Comparison of ENCODE assay signal across 9 cellular contexts in the genomic region with DNA sequence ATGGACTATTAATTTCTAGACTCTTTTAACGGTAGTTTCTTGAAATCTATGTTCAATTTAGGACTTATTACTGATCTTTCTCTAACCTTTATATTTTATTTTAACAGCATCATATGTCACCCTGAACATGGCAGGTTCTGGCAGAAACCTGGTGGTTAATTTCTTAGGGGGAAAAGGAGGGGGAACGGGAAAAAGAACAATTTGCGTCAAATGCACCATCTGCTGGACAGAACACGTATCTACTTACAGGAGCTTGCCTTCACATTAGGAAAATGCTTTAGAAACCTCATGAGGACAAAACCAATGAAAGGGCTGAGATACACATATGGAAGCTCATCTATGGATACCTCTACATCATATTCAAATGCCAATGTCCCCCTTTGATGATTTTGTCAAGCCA.
A peak's percentile ranks its signal among the peaks of the same experiment; 100 is the strongest.
DNase-seq lines count a peak whose midpoint lies in the region; ATAC-seq, FAIRE-seq and TF ChIP-seq lines count a peak whose summit lies in the region.
"Had no signal": no experiment of that assay in that cellular context is flagged by ENCODE, and none has a peak within 500 bp of the region (broad histone marks: within the 10 kb centered on the region; RNA-seq: fewer than 3 reads in every experiment).

No MANE protein-coding gene starts in this region.

- ATAC-seq in GM21737 (IDR thresholded peaks at IDR 0.05; ENCODE audit: unreplicated experiment): no peak

- no peak overlapping the region for H2AK5ac ChIP-seq in mesendoderm (ENCODE audit: low read length)

- H3K4me2 ChIP-seq in astrocyte (ENCODE audit: low read length) (no peak overlapping the region), mesendoderm (ENCODE audit: low read length) (no peak overlapping the region)
- H3K4me2 ChIP-seq: BLaER1 treated with 17β-estradiol and CSF1 and Interleukin-3, amounts not matched to agents 10 nM and 100 nM had no signal

- no peak overlapping the region for H4K8ac ChIP-seq in mesendoderm (ENCODE audit: low read depth, low read length)

- no peak overlapping the region for H2BK120ac ChIP-seq in mesendoderm (ENCODE audit: low read depth, low read length)

- no peak overlapping the region for H2AFZ ChIP-seq in astrocyte (ENCODE audit: low read depth, low read length)

- H3K27me3 Mint-ChIP-seq in astrocyte (ENCODE audit: low read depth, unreplicated experiment): no peaks in the 10 kb centered on the region
- H3K27me3 Mint-ChIP-seq in activated naive CD8-positive, alpha-beta T cell treated with anti-CD3 and anti-CD28 coated beads for 36 hours: peaks cover 5% of the 10 kb centered on the region
- peaks cover 9% of the 10 kb centered on the region for H3K27me3 Mint-ChIP-seq in activated CD4-positive, alpha-beta memory T cell treated with anti-CD3 and anti-CD28 coated beads, Interleukin-2, amount 10 ng/mL, durations not matched to agents 7 days and 5 days

- CTCF ChIA-PET in activated CD4-positive, alpha-beta memory T cell treated with anti-CD3 and anti-CD28 coated beads, Interleukin-2, amount 10 ng/mL, durations not matched to agents 7 days and 5 days (lab: Charles Lee): interaction anchor here (1.3 kb wide), 1 partner anchor 10 kb away, joined by 3 read pairs; no protein-coding TSS in a partner anchor

- no peak overlapping the region for H3K9ac ChIP-seq in astrocyte (ENCODE audit: low read length)
- H3K9ac ChIP-seq in mesendoderm (ENCODE audit: low read length): no peak overlapping the region
- H3K9ac ChIP-seq: BLaER1 treated with 17β-estradiol and CSF1 and Interleukin-3, amounts not matched to agents 10 nM and 100 nM had no signal

- H3K4me1 Mint-ChIP-seq in astrocyte (ENCODE audit: low read depth, unreplicated experiment): no peaks in the 10 kb centered on the region
- no peaks in the 10 kb centered on the region for H3K4me1 Mint-ChIP-seq in activated naive CD8-positive, alpha-beta T cell treated with anti-CD3 and anti-CD28 coated beads for 36 hours
- H3K4me1 Mint-ChIP-seq in activated CD4-positive, alpha-beta memory T cell treated with anti-CD3 and anti-CD28 coated beads, Interleukin-2, amount 10 ng/mL, durations not matched to agents 7 days and 5 days: no peaks in the 10 kb centered on the region

- H3K4me3 Mint-ChIP-seq in astrocyte (ENCODE audit: unreplicated experiment): no peak overlapping the region
- H3K4me3 Mint-ChIP-seq in activated naive CD8-positive, alpha-beta T cell treated with anti-CD3 and anti-CD28 coated beads for 36 hours: no peak overlapping the region
- H3K4me3 Mint-ChIP-seq in activated CD4-positive, alpha-beta memory T cell treated with anti-CD3 and anti-CD28 coated beads, Interleukin-2, amount 10 ng/mL, durations not matched to agents 7 days and 5 days: no peak overlapping the region

- POLR2A ChIA-PET in activated CD4-positive, alpha-beta memory T cell treated with anti-CD3 and anti-CD28 coated beads, Interleukin-2, amount 10 ng/mL, durations not matched to agents 7 days and 5 days (lab: Charles Lee): no interaction called here

- H3K23ac ChIP-seq in mesendoderm (ENCODE audit: low read length): no peak overlapping the region

- H2BK5ac ChIP-seq in mesendoderm (ENCODE audit: low read length): no peak overlapping the region

- H3K27me3 ChIP-seq in astrocyte (ENCODE audit: insufficient read depth, low read length) (no peaks in the 10 kb centered on the region), mesendoderm (ENCODE audit: insufficient read depth, low read length, poor library complexity) (no peaks in the 10 kb centered on the region)
- H3K27me3 ChIP-seq: BLaER1 treated with 17β-estradiol and CSF1 and Interleukin-3, amounts not matched to agents 10 nM and 100 nM had no signal

- H3K4ac ChIP-seq in mesendoderm (ENCODE audit: low read depth, low read length): no peak overlapping the region

- H4K20me1 ChIP-seq in astrocyte (ENCODE audit: insufficient read depth, low read length): no peaks in the 10 kb centered on the region
- H4K20me1 ChIP-seq: BLaER1 treated with 17β-estradiol and CSF1 and Interleukin-3, amounts not matched to agents 10 nM and 100 nM had no signal

- no peak for FAIRE-seq in astrocyte (lab: Jason Lieb, UNC)

- H3K4me1 ChIP-seq in astrocyte (ENCODE audit: insufficient read depth, low read length) (no peaks in the 10 kb centered on the region), mesendoderm (ENCODE audit: control insufficient read depth, low read depth, low read length) (no peaks in the 10 kb centered on the region)
- H3K4me1 ChIP-seq: BLaER1 treated with 17β-estradiol and CSF1 and Interleukin-3, amounts not matched to agents 10 nM and 100 nM had no signal

- TF ChIP-seq CTCF in astrocyte (IDR thresholded peaks at IDR 0.05; ENCODE audit: insufficient read depth, low read depth, low read length): peak; percentile 24

- no peak overlapping the region for H2BK15ac ChIP-seq in mesendoderm (replicated peaks; ENCODE audit: low read depth)

- peak; percentile 23 for DNase-seq in NCI-H345 (lab: John Stamatoyannopoulos, UW)
- DNase-seq in NCI-H345 treated with DMSO at 0.1 percent for 48 hours (lab: John Stamatoyannopoulos, UW; ENCODE audit: unreplicated experiment): no peak
- DNase-seq in MV-4-11 (lab: John Stamatoyannopoulos, UW): peak; percentile 4
- no peak for DNase-seq in astrocyte (ENCODE audit: low read depth)
- DNase-seq in mesendoderm: peak; percentile 60
- no peak for DNase-seq in activated naive CD8-positive, alpha-beta T cell treated with anti-CD3 and anti-CD28 coated beads for 36 hours
- DNase-seq in activated CD4-positive, alpha-beta memory T cell treated with anti-CD3 and anti-CD28 coated beads, Interleukin-2, amount 10 ng/mL, durations not matched to agents 7 days and 5 days: no peak

- no peak overlapping the region for H4K5ac ChIP-seq in mesendoderm (ENCODE audit: low read length)

- no peaks in the 10 kb centered on the region for H3K9me3 Mint-ChIP-seq in astrocyte (ENCODE audit: unreplicated experiment)
- no peaks in the 10 kb centered on the region for H3K9me3 Mint-ChIP-seq in activated naive CD8-positive, alpha-beta T cell treated with anti-CD3 and anti-CD28 coated beads for 36 hours
- H3K9me3 Mint-ChIP-seq in activated CD4-positive, alpha-beta memory T cell treated with anti-CD3 and anti-CD28 coated beads, Interleukin-2, amount 10 ng/mL, durations not matched to agents 7 days and 5 days: no peaks in the 10 kb centered on the region

- no peak overlapping the region for H3K27ac ChIP-seq in astrocyte (ENCODE audit: low read depth, low read length)
- no peak overlapping the region for H3K27ac ChIP-seq in mesendoderm (ENCODE audit: low read depth, low read length)
- H3K27ac ChIP-seq: BLaER1 treated with 17β-estradiol and CSF1 and Interleukin-3, amounts not matched to agents 10 nM and 100 nM had no signal

- no peak overlapping the region for H3K56ac ChIP-seq in mesendoderm (ENCODE audit: low read length)

- no peaks in the 10 kb centered on the region for H3K79me1 ChIP-seq in mesendoderm (ENCODE audit: low read length)

- no peaks in the 10 kb centered on the region for H3K36me3 Mint-ChIP-seq in astrocyte (ENCODE audit: low read depth, unreplicated experiment)
- no peaks in the 10 kb centered on the region for H3K36me3 Mint-ChIP-seq in activated naive CD8-positive, alpha-beta T cell treated with anti-CD3 and anti-CD28 coated beads for 36 hours
- H3K36me3 Mint-ChIP-seq in activated CD4-positive, alpha-beta memory T cell treated with anti-CD3 and anti-CD28 coated beads, Interleukin-2, amount 10 ng/mL, durations not matched to agents 7 days and 5 days (ENCODE audit: low read depth): no peaks in the 10 kb centered on the region

- no peak overlapping the region for H3K4me3 ChIP-seq in astrocyte (ENCODE audit: insufficient read depth, low read depth, low read length)
- H3K4me3 ChIP-seq in mesendoderm (ENCODE audit: low read length): no peak overlapping the region
- H3K4me3 ChIP-seq: BLaER1 treated with 17β-estradiol and CSF1 and Interleukin-3, amounts not matched to agents 10 nM and 100 nM had no signal

- H3K27ac Mint-ChIP-seq in astrocyte (ENCODE audit: unreplicated experiment): no peak overlapping the region
- no peak overlapping the region for H3K27ac Mint-ChIP-seq in activated naive CD8-positive, alpha-beta T cell treated with anti-CD3 and anti-CD28 coated beads for 36 hours
- H3K27ac Mint-ChIP-seq in activated CD4-positive, alpha-beta memory T cell treated with anti-CD3 and anti-CD28 coated beads, Interleukin-2, amount 10 ng/mL, durations not matched to agents 7 days and 5 days: no peak overlapping the region

- no peaks in the 10 kb centered on the region for H3K36me3 ChIP-seq in astrocyte (ENCODE audit: insufficient read depth, low read length)
- H3K36me3 ChIP-seq in mesendoderm (ENCODE audit: control insufficient read depth, insufficient read depth, low read length): no peaks in the 10 kb centered on the region
- H3K36me3 ChIP-seq: BLaER1 treated with 17β-estradiol and CSF1 and Interleukin-3, amounts not matched to agents 10 nM and 100 nM had no signal

- no CpG with 5 or more reads among the region's 4 CpGs for WGBS in mesendoderm (ENCODE audit: extremely low coverage, insufficient coverage, low lambda C conversion rate)

- no peaks in the 10 kb centered on the region for H3K9me3 ChIP-seq in astrocyte (ENCODE audit: insufficient read depth, low read depth, low read length)
- H3K9me3 ChIP-seq: BLaER1 treated with 17β-estradiol and CSF1 and Interleukin-3, amounts not matched to agents 10 nM and 100 nM had no signal

- no peak overlapping the region for H3K18ac ChIP-seq in mesendoderm (ENCODE audit: low read length)

- H3K79me2 ChIP-seq in astrocyte (ENCODE audit: insufficient read depth, low read length): no peaks in the 10 kb centered on the region
- no peaks in the 10 kb centered on the region for H3K79me2 ChIP-seq in mesendoderm (ENCODE audit: control insufficient read depth, insufficient read depth, low read length)

Comparison
In these comparisons a context has a peak if more than half of its experiments do, and no peak if none do; other contexts are left out.
1. DNase-seq: peak in NCI-H345 (single experiment), MV-4-11 (single experiment) and mesendoderm (single experiment); none in NCI-H345 treated with DMSO at 0.1 percent for 48 hours (single experiment), astrocyte (single experiment), activated naive CD8-positive, alpha-beta T cell treated with anti-CD3 and anti-CD28 coated beads for 36 hours (single experiment) and activated CD4-positive, alpha-beta memory T cell treated with anti-CD3 and anti-CD28 coated beads, Interleukin-2, amount 10 ng/mL, durations not matched to agents 7 days and 5 days (single experiment).